8 cellular contexts compared by ENCODE assay signal in genomic region chr2:61694312-61695274, GRCh38.
DNase-seq lines count a peak whose midpoint lies in the region; ATAC-seq and TF ChIP-seq lines count a peak whose summit lies in the region.

No MANE protein-coding gene starts in this region.

- H3K27me3 Mint-ChIP-seq in chondrocyte (ENCODE audit: low read depth): no peaks in the 10 kb centered on the region

- H3K36me3 Mint-ChIP-seq in chondrocyte (ENCODE audit: low read depth): no peaks in the 10 kb centered on the region

- peak; percentile 97 for ATAC-seq in HG02943 (IDR thresholded peaks at IDR 0.05; ENCODE audit: low read depth, unreplicated experiment)

- peak overlapping the region; percentile 78 for H3K4me3 Mint-ChIP-seq in chondrocyte (ENCODE audit: unreplicated experiment)

- TF ChIP-seq CTCF in chondrocyte (IDR thresholded peaks at IDR 0.05): peak; percentile 81

- H3K9me3 Mint-ChIP-seq in chondrocyte (ENCODE audit: low read depth): no peaks in the 10 kb centered on the region

- H3K27ac Mint-ChIP-seq in chondrocyte (ENCODE audit: unreplicated experiment): peak overlapping the region; percentile 76

- peaks cover 14% of the 10 kb centered on the region for H3K4me1 Mint-ChIP-seq in chondrocyte (ENCODE audit: low read depth)

- DNase-seq in NK-92 treated with Interleukin-12 subunit alpha and Interleukin-12 subunit beta, amount 100 ng/mL, for 24 hours (lab: John Stamatoyannopoulos, UW): peak; percentile 82
- DNase-seq in NK-92 (lab: John Stamatoyannopoulos, UW; ENCODE audit: unreplicated experiment): no peak
- peak; percentile 28 for DNase-seq in NCI-H2107 treated with DMSO at 0.1 percent for 48 hours (lab: John Stamatoyannopoulos, UW; ENCODE audit: unreplicated experiment)
- DNase-seq in activated CD4-positive, alpha-beta T cell treated with anti-CD3 and anti-CD28 coated beads for 1 hour: peak; percentile 71
- DNase-seq in chondrocyte (ENCODE audit: low spot score): no peak
- DNase-seq in kidney tubule cell (ENCODE audit: low spot score): peak; percentile 91
- DNase-seq in stimulated activated CD4-positive, alpha-beta T cell treated with anti-CD3 and anti-CD28 coated beads, Interleukin-1b, Interleukin-23, amount 100 ng/mL, for 1 hour (ENCODE audit: low read depth in 2 of 2): peak; percentile 72 to 73

Comparison
In these comparisons a context has a peak if more than half of its experiments do, and no peak if none do; other contexts are left out.
1. DNase-seq: peak in NK-92 treated with Interleukin-12 subunit alpha and Interleukin-12 subunit beta, amount 100 ng/mL, for 24 hours (single experiment), NCI-H2107 treated with DMSO at 0.1 percent for 48 hours (single experiment), activated CD4-positive, alpha-beta T cell treated with anti-CD3 and anti-CD28 coated beads for 1 hour (single experiment), kidney tubule cell (single experiment) and stimulated activated CD4-positive, alpha-beta T cell treated with anti-CD3 and anti-CD28 coated beads, Interleukin-1b, Interleukin-23, amount 100 ng/mL, for 1 hour (2 of 2); none in NK-92 (single experiment) and chondrocyte (single experiment).